17 cellular contexts compared by ENCODE assay signal in the genomic region with DNA sequence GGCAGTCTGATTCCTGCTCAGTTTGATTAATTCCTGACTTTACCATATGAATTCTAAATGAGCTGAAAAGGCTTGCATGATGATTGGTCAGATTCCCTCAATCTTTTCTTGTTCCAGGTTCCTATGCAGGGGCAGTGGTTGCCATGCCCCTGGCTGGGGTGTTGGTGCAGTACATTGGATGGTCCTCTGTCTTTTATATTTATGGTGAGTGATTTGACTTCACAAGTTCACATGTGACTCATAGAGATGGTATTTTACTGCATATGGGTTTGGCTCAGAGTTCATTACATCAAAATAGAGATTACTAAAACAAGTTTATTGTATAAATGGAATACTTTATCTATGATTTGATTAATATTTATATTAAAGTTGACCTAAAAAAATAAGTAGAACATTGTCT. TPM values are rescaled to one million over a fixed set of nuclear protein-coding genes. Genes with fewer than 3 reads are reported as not detected.
A peak's percentile ranks its signal among the peaks of the same experiment; 100 is the strongest.
DNase-seq lines count a peak whose midpoint lies in the region; ATAC-seq, FAIRE-seq and TF ChIP-seq lines count a peak whose summit lies in the region.
"Had no signal": no experiment of that assay in that cellular context is flagged by ENCODE, and none has a peak within 500 bp of the region (broad histone marks: within the 10 kb centered on the region; RNA-seq: fewer than 3 reads in every experiment).

No MANE protein-coding gene starts in this region.

- no peaks in the 10 kb centered on the region for H3K9me3 ChIP-seq in A549
- H3K9me3 ChIP-seq in hepatocyte (ENCODE audit: low read depth) = no peaks in the 10 kb centered on the region
- H3K9me3 ChIP-seq: colonic mucosa, lower lobe of right lung, tibial nerve had no signal

- H3K9me2 ChIP-seq in hepatocyte (replicated peaks; ENCODE audit: insufficient read depth) = no peaks in the 10 kb centered on the region

- no peak for TF ChIP-seq CTCF in A549 (IDR thresholded peaks at IDR 0.05)
- no peak for TF ChIP-seq CTCF in astrocyte of the spinal cord (IDR thresholded peaks at IDR 0.05; ENCODE audit: low read depth, low read length)
- TF ChIP-seq CTCF in hepatocyte (IDR thresholded peaks at IDR 0.05; ENCODE audit: poor library complexity) = no peak

- H3K27me3 ChIP-seq in hepatocyte = no peaks in the 10 kb centered on the region
- H3K27me3 ChIP-seq: colonic mucosa, tibial nerve had no signal

- no peaks in the 10 kb centered on the region for H3K79me2 ChIP-seq in hepatocyte

- H3K4me1 ChIP-seq in A549 (peaks cover 23% of the 10 kb centered on the region), hepatocyte (ENCODE audit: insufficient read depth) (no peaks in the 10 kb centered on the region)
- H3K4me1 ChIP-seq: colonic mucosa, lower lobe of right lung, tibial nerve had no signal

- peak overlapping the region; percentile 46 for H3K4me2 ChIP-seq in A549
- H3K4me2 ChIP-seq in hepatocyte = no peak overlapping the region

- H3K27ac ChIP-seq in A549 = peak overlapping the region in 1 of 2 experiments; percentile 49; a peak in 2 of 6 replicates
- no peak overlapping the region for H3K27ac ChIP-seq in hepatocyte
- H3K27ac ChIP-seq: colonic mucosa, lower lobe of right lung, tibial nerve had no signal

- no peak overlapping the region for H2AFZ ChIP-seq in hepatocyte

- TF ChIP-seq RAD21 in A549 (conservative IDR thresholded peaks at IDR 0.05 in 1 of 2, IDR thresholded peaks at IDR 0.05 in 1 of 2) = no peak

- no peaks in the 10 kb centered on the region for H3K36me3 ChIP-seq in hepatocyte (replicated peaks; ENCODE audit: insufficient read depth, low read depth)
- H3K36me3 ChIP-seq: colonic mucosa, lower lobe of right lung, tibial nerve had no signal

- CTCF ChIA-PET in A549 (lab: Yijun Ruan, JAX) = interaction anchor here (1.3 to 1.5 kb wide), 2 partner anchors 31 to 41 kb away, joined by 3 to 4 read pairs; no protein-coding TSS in a partner anchor

- in situ Hi-C loops in astrocyte of the spinal cord (cut with HindIII; ENCODE audit: low sequenced_read_pairs) = no loop called here

- no peaks in the 10 kb centered on the region for H4K20me1 ChIP-seq in hepatocyte (ENCODE audit: insufficient read depth, poor library complexity, severe bottlenecking)

- POLR2A ChIA-PET in A549 (lab: Yijun Ruan, JAX) = no interaction called here

- FAIRE-seq in A549 (lab: Jason Lieb, UNC) = no peak
- FAIRE-seq: GM12892 had no signal

- H3K4me3 ChIP-seq in A549 (no peak overlapping the region), astrocyte of the spinal cord (ENCODE audit: low read depth, low read length) (no peak overlapping the region), hepatocyte (no peak overlapping the region)
- H3K4me3 ChIP-seq: colonic mucosa, lower lobe of right lung, tibial nerve had no signal

- ATAC-seq in A549 (peak; percentile 69 to 84; a peak in 4 of 6 replicates), HG02642 (IDR thresholded peaks at IDR 0.05; ENCODE audit: poor library complexity, unreplicated experiment) (no peak)
- ATAC-seq: lower lobe of right lung had no signal

- TF ChIP-seq POLR2A in A549 (IDR thresholded peaks at IDR 0.05; ENCODE audit: low read length) = no peak

- DNase-seq in A549 (ENCODE audit: low read depth in 1 of 2, low spot score in 1 of 2) (peak; percentile 39 to 66), HS-27A (ENCODE audit: low read depth) (peak; percentile 12), astrocyte of the spinal cord (ENCODE audit: low read depth, low spot score) (peak; percentile 34), hepatocyte (ENCODE audit: low spot score) (peak; percentile 14), NCI-H1048 (lab: John Stamatoyannopoulos, UW) (no peak), HUDEP-2 (lab: John Stamatoyannopoulos, UW; ENCODE audit: unreplicated experiment in 76 of 76) (no peak), iPS-NIHi7 (ENCODE audit: extremely low spot score) (no peak)
- DNase-seq: activated naive CD4-positive, alpha-beta T cell treated with Interleukin-2 at 50 U/mL for 16 hours; colonic mucosa; lower lobe of right lung; NCI-H524 treated with DMSO at 0.1 percent for 48 hours; occipital lobe; Right ventricle myocardium superior had no signal

- TF ChIP-seq EP300 in A549 (IDR thresholded peaks at IDR 0.05) = no peak

TF ChIP-seq in A549, 52 proteins besides CTCF, POLR2A, EP300 and RAD21:
- TF ChIP-seq FOSL2 (IDR thresholded peaks at IDR 0.05) = 0 out of 2 replicates have a peak, but pooled peaks have one; percentile 9
- TF ChIP-seq FOSL2 (CRISPR knock-in tag; IDR thresholded peaks at IDR 0.05) = peak; percentile 53; the same call in 1 of the 2 replicates
- no peak for TF ChIP-seq KDM1A (IDR thresholded peaks at IDR 0.05; ENCODE audit: low read depth)
TF ChIP-seq in A549: peak in this region for 1.

RNA-seq across cellular contexts. Expression of gene SLC17A8, which starts 44.8 kb away (rescaled TPM):
- 0.04 and 0.05 TPM in 2 replicates for polyA plus RNA-seq in A549 (2011; rRNA removed)
- not detected in 2 replicates for polyA plus RNA-seq in A549 (2012; cell fraction: cytosol; rRNA removed)
- not detected in 2 replicates for polyA plus RNA-seq in A549 (2012; cell fraction: nucleus; rRNA removed)
- polyA plus RNA-seq in A549 (2017; fragmentation: RNase III; extraction: RNeasy Plus Mini Kit Qiagen cat#74134 plus additional on column Dnase treatment) = 0.03 TPM in 2 of 3 replicates, not detected in the other
- 0.58 TPM in 1 of 2 replicates, not detected in the other for polyA minus RNA-seq in A549 (2011; rRNA and poly(A)+ RNA removed)
- total RNA-seq in hepatocyte = 0.10 and 0.40 TPM in 2 replicates
- polyA plus RNA-seq in hepatocyte = not detected in 2 replicates
- total RNA-seq: A673, lower lobe of right lung, Right ventricle myocardium superior, tibial nerve had no signal

Comparison
In these comparisons a context has a peak if more than half of its experiments do, and no peak if none do; other contexts are left out.
1. DNase-seq: peak in A549 (2 of 2), HS-27A (single experiment), astrocyte of the spinal cord (single experiment) and hepatocyte (single experiment); none in NCI-H1048 (single experiment), HUDEP-2 (0 of 76) and iPS-NIHi7 (single experiment).